11 cellular contexts compared by ENCODE assay signal in genomic region chr7:50321678-50322077, GRCh38. TPM values are rescaled to one million over a fixed set of nuclear protein-coding genes. Genes with fewer than 3 reads are reported as not detected.
DNase-seq lines count a peak whose midpoint lies in the region; ATAC-seq and TF ChIP-seq lines count a peak whose summit lies in the region.
"Had no signal": no experiment of that assay in that cellular context is flagged by ENCODE, and none has a peak within 500 bp of the region (broad histone marks: within the 10 kb centered on the region; RNA-seq: fewer than 3 reads in every experiment).

No MANE protein-coding gene starts in this region.

- peak overlapping the region; percentile 18 to 26 for H3K4me3 ChIP-seq in CD4-positive, alpha-beta memory T cell (ENCODE audit: low read length in 2 of 2)
- no peak overlapping the region for H3K4me3 ChIP-seq in Loucy (ENCODE audit: low read length, poor library complexity, severe bottlenecking)
- no peak overlapping the region for H3K4me3 ChIP-seq in mucosa of descending colon
- H3K4me3 ChIP-seq in SK-N-SH (ENCODE audit: low read depth in 2 of 2, low read length in 1 of 2): no peak overlapping the region
- H3K4me3 ChIP-seq: gastrocnemius medialis, sigmoid colon had no signal

- TF ChIP-seq EP300 in SK-N-SH (IDR thresholded peaks at IDR 0.05; ENCODE audit: borderline replicate concordance in 1 of 2, low read depth in 1 of 2, low read length in 1 of 2): no peak

- H3K27me3 ChIP-seq in CD4-positive, alpha-beta memory T cell (ENCODE audit: insufficient read depth, low read length): no peaks in the 10 kb centered on the region
- H3K27me3 ChIP-seq in Loucy (ENCODE audit: insufficient read depth, low read length, poor library complexity, severe bottlenecking): no peaks in the 10 kb centered on the region
- H3K27me3 ChIP-seq in SK-N-SH (ENCODE audit: insufficient read depth): no peaks in the 10 kb centered on the region; the same call in 1 of the 2 replicates
- H3K27me3 ChIP-seq: sigmoid colon had no signal

- CTCF ChIA-PET in CD4-positive, alpha-beta memory T cell (lab: Charles Lee; ENCODE audit: partially characterized antibody): interaction anchor here (0.5 to 5.6 kb wide), 9 partner anchors 8 to 116 kb away, joined by 3 to 65 read pairs (median 5); no protein-coding TSS in a partner anchor
- CTCF ChIA-PET in SK-N-SH (lab: Yijun Ruan, JAX): interaction anchor here (0.7 to 1.2 kb wide), 4 partner anchors 15 to 115 kb away, joined by 3 read pairs; no protein-coding TSS in a partner anchor

- peak; percentile 20 for ATAC-seq in mucosa of descending colon
- ATAC-seq: gastrocnemius medialis had no signal

- no peak for TF ChIP-seq RAD21 in SK-N-SH (IDR thresholded peaks at IDR 0.05; ENCODE audit: low read length)

- no peaks in the 10 kb centered on the region for H3K9me3 ChIP-seq in CD4-positive, alpha-beta memory T cell (ENCODE audit: control insufficient read depth in 1 of 2, low read length in 2 of 2)
- H3K9me3 ChIP-seq in Loucy (ENCODE audit: insufficient read depth, low read depth, low read length) (no peaks in the 10 kb centered on the region), mucosa of descending colon (no peaks in the 10 kb centered on the region), SK-N-SH (no peaks in the 10 kb centered on the region)
- H3K9me3 ChIP-seq: gastrocnemius medialis, sigmoid colon had no signal

- H3K9ac ChIP-seq in Loucy (ENCODE audit: low read depth, low read length, poor library complexity, severe bottlenecking): no peak overlapping the region
- H3K9ac ChIP-seq in SK-N-SH: no peak overlapping the region

- TF ChIP-seq CTCF in Loucy (conservative IDR thresholded peaks at IDR 0.05; ENCODE audit: low read length) (no peak), mucosa of descending colon (IDR thresholded peaks at IDR 0.05) (no peak), SK-N-SH (IDR thresholded peaks at IDR 0.05) (no peak)

- DNase-seq in CD4-positive, alpha-beta memory T cell: peak; percentile 68 to 89 (median 75)
- DNase-seq in activated T-helper 1 cell treated with anti-CD3 and anti-CD28 coated beads, Interleukin-12 subunit alpha, Interleukin-12 subunit beta, Interleukin-2, Interleukin-4 antibody, amounts not matched to agents 30 ng/mL and 10 ng/mL and 1 ng/mL, durations not matched to agents 14 hours and 24 hours and 36 hours (ENCODE audit: low spot score): no peak
- DNase-seq in mucosa of descending colon: no peak
- DNase-seq in DMS53 (lab: John Stamatoyannopoulos, UW): no peak
- DNase-seq in SK-N-SH: no peak
- no peak for DNase-seq in COLO829 (ENCODE audit: low spot score)
- DNase-seq in islet precursor cell: no peak
- DNase-seq: gastrocnemius medialis, sigmoid colon had no signal

- peaks cover 70 to 100% (median 88%) of the 10 kb centered on the region in 4 donors for H3K4me1 Mint-ChIP-seq in CD4-positive, alpha-beta memory T cell
- peaks cover 96% of the 10 kb centered on the region for H3K4me1 Mint-ChIP-seq in activated T-helper 1 cell treated with anti-CD3 and anti-CD28 coated beads, Interleukin-12 subunit alpha, Interleukin-12 subunit beta, Interleukin-2, Interleukin-4 antibody, amounts not matched to agents 30 ng/mL and 10 ng/mL and 1 ng/mL, durations not matched to agents 14 hours and 24 hours and 36 hours (ENCODE audit: low read depth)
- H3K4me1 Mint-ChIP-seq: nephron had no signal

- H3K27ac ChIP-seq in CD4-positive, alpha-beta memory T cell (ENCODE audit: low read depth, low read length): peak overlapping the region; percentile 90
- H3K27ac ChIP-seq in SK-N-SH (ENCODE audit: low read depth in 2 of 2, low read length in 1 of 2): no peak overlapping the region
- H3K27ac ChIP-seq: gastrocnemius medialis, sigmoid colon had no signal

- peak overlapping the region; percentile 71 to 87 (median 80) for H3K4me3 Mint-ChIP-seq in CD4-positive, alpha-beta memory T cell
- peak overlapping the region; percentile 78 for H3K4me3 Mint-ChIP-seq in activated T-helper 1 cell treated with anti-CD3 and anti-CD28 coated beads, Interleukin-12 subunit alpha, Interleukin-12 subunit beta, Interleukin-2, Interleukin-4 antibody, amounts not matched to agents 30 ng/mL and 10 ng/mL and 1 ng/mL, durations not matched to agents 14 hours and 24 hours and 36 hours
- H3K4me3 Mint-ChIP-seq: nephron had no signal

- no peaks in the 10 kb centered on the region for H3K27me3 Mint-ChIP-seq in CD4-positive, alpha-beta memory T cell
- H3K27me3 Mint-ChIP-seq in activated T-helper 1 cell treated with anti-CD3 and anti-CD28 coated beads, Interleukin-12 subunit alpha, Interleukin-12 subunit beta, Interleukin-2, Interleukin-4 antibody, amounts not matched to agents 30 ng/mL and 10 ng/mL and 1 ng/mL, durations not matched to agents 14 hours and 24 hours and 36 hours (ENCODE audit: insufficient read depth): no peaks in the 10 kb centered on the region

- peaks cover 49% of the 10 kb centered on the region for H3K36me3 ChIP-seq in CD4-positive, alpha-beta memory T cell (ENCODE audit: insufficient read depth, low read length)
- H3K36me3 ChIP-seq in Loucy (ENCODE audit: insufficient read depth, low read length) (peaks cover 77% of the 10 kb centered on the region), mucosa of descending colon (ENCODE audit: low read depth) (no peaks in the 10 kb centered on the region), SK-N-SH (replicated peaks in 1 of 2; ENCODE audit: control insufficient read depth in 1 of 2, insufficient read depth in 2 of 2, low read length in 1 of 2) (no peaks in the 10 kb centered on the region)
- H3K36me3 ChIP-seq: gastrocnemius medialis, sigmoid colon had no signal

- intact Hi-C loops in CD4-positive, alpha-beta memory T cell (cut with micrococcal nuclease): loop anchor here (1.0 kb wide), 1 partner anchor 10 kb away; no protein-coding TSS in a partner anchor
- intact Hi-C loops in activated T-helper 1 cell treated with anti-CD3 and anti-CD28 coated beads, Interleukin-12 subunit alpha, Interleukin-12 subunit beta, Interleukin-2, Interleukin-4 antibody, amounts not matched to agents 30 ng/mL and 10 ng/mL and 1 ng/mL, durations not matched to agents 14 hours and 24 hours and 36 hours (cut with micrococcal nuclease): loop anchor here (1.0 to 2.0 kb wide), 3 partner anchors 9 to 15 kb away; no protein-coding TSS in a partner anchor
- intact Hi-C loops in mucosa of descending colon (cut with DNase I, micrococcal nuclease): no loop called here

- H3K36me3 Mint-ChIP-seq in CD4-positive, alpha-beta memory T cell: peaks cover 65 to 83% of the 10 kb centered on the region in 2 donors
- peaks cover 74% of the 10 kb centered on the region for H3K36me3 Mint-ChIP-seq in activated T-helper 1 cell treated with anti-CD3 and anti-CD28 coated beads, Interleukin-12 subunit alpha, Interleukin-12 subunit beta, Interleukin-2, Interleukin-4 antibody, amounts not matched to agents 30 ng/mL and 10 ng/mL and 1 ng/mL, durations not matched to agents 14 hours and 24 hours and 36 hours (ENCODE audit: low read depth)

- POLR2A ChIA-PET in CD4-positive, alpha-beta memory T cell (lab: Charles Lee; ENCODE audit: partially characterized antibody): interaction anchor here (0.5 to 32.3 kb wide), 8 partner anchors 1 to 172 kb away, joined by 3 to 2673 read pairs (median 344); partner anchors contain the start of gene IKZF1
- POLR2A ChIA-PET in SK-N-SH (lab: Yijun Ruan, JAX): no interaction called here

- H3K9me2 ChIP-seq in Loucy (replicated peaks; ENCODE audit: low read depth, low read length) (no peaks in the 10 kb centered on the region), SK-N-SH (no peaks in the 10 kb centered on the region)

- peaks cover 7% of the 10 kb centered on the region for H4K20me1 ChIP-seq in Loucy (ENCODE audit: insufficient read depth, low read length, poor library complexity, severe bottlenecking)
- H4K20me1 ChIP-seq in SK-N-SH (ENCODE audit: insufficient read depth): no peaks in the 10 kb centered on the region

- H3K4me1 ChIP-seq in CD4-positive, alpha-beta memory T cell (ENCODE audit: insufficient read depth, low read length): peaks cover 99% of the 10 kb centered on the region
- H3K4me1 ChIP-seq in Loucy (ENCODE audit: insufficient read depth, low read length, poor library complexity, severe bottlenecking): peaks cover 29% of the 10 kb centered on the region
- no peaks in the 10 kb centered on the region for H3K4me1 ChIP-seq in mucosa of descending colon (ENCODE audit: low read depth)
- no peaks in the 10 kb centered on the region for H3K4me1 ChIP-seq in SK-N-SH (ENCODE audit: control insufficient read depth in 1 of 2, insufficient read depth in 2 of 2, low read depth in 1 of 2, low read length in 1 of 2)
- H3K4me1 ChIP-seq: gastrocnemius medialis, sigmoid colon had no signal

- H2AFZ ChIP-seq in Loucy (ENCODE audit: low read length) (no peak overlapping the region), SK-N-SH (ENCODE audit: low read depth) (no peak overlapping the region)

- no peaks in the 10 kb centered on the region for H3K9me3 Mint-ChIP-seq in CD4-positive, alpha-beta memory T cell
- no peaks in the 10 kb centered on the region for H3K9me3 Mint-ChIP-seq in activated T-helper 1 cell treated with anti-CD3 and anti-CD28 coated beads, Interleukin-12 subunit alpha, Interleukin-12 subunit beta, Interleukin-2, Interleukin-4 antibody, amounts not matched to agents 30 ng/mL and 10 ng/mL and 1 ng/mL, durations not matched to agents 14 hours and 24 hours and 36 hours
- H3K9me3 Mint-ChIP-seq: nephron had no signal

- peak overlapping the region; percentile 9 for H3K4me2 ChIP-seq in Loucy (ENCODE audit: low read depth, low read length, poor library complexity, severe bottlenecking)
- H3K4me2 ChIP-seq in SK-N-SH: no peak overlapping the region

- H3K79me2 ChIP-seq in Loucy (ENCODE audit: insufficient read depth, low read length): peaks cover 99% of the 10 kb centered on the region
- no peaks in the 10 kb centered on the region for H3K79me2 ChIP-seq in SK-N-SH (ENCODE audit: insufficient read depth)

- H3K27ac Mint-ChIP-seq in CD4-positive, alpha-beta memory T cell: peak overlapping the region in 6 of 7 donors; percentile 90 to 98 (median 95)
- H3K27ac Mint-ChIP-seq in activated T-helper 1 cell treated with anti-CD3 and anti-CD28 coated beads, Interleukin-12 subunit alpha, Interleukin-12 subunit beta, Interleukin-2, Interleukin-4 antibody, amounts not matched to agents 30 ng/mL and 10 ng/mL and 1 ng/mL, durations not matched to agents 14 hours and 24 hours and 36 hours: peak overlapping the region; percentile 79
- H3K27ac Mint-ChIP-seq: nephron had no signal

- H3F3A ChIP-seq in Loucy (ENCODE audit: low read depth) (no peaks in the 10 kb centered on the region), SK-N-SH (replicated peaks; ENCODE audit: insufficient read depth) (no peaks in the 10 kb centered on the region)

- 45% methylated on average over 5 of the region's 5 CpGs for whole genome bisulfite sequencing in SK-N-SH (ENCODE audit: low lambda C conversion rate)

RNA-seq across cellular contexts. Expression of gene IKZF1, which starts 17.2 kb away (rescaled TPM):
- 100 to 1,000 TPM; 474 to 479 TPM for total RNA-seq in CD4-positive, alpha-beta memory T cell
- 100 to 1,000 TPM; 116 to 288 TPM for polyA plus RNA-seq in CD4-positive, alpha-beta memory T cell
- total RNA-seq in activated T-helper 1 cell treated with anti-CD3 and anti-CD28 coated beads, Interleukin-12 subunit alpha, Interleukin-12 subunit beta, Interleukin-2, Interleukin-4 antibody, amounts not matched to agents 30 ng/mL and 10 ng/mL and 1 ng/mL, durations not matched to agents 14 hours and 24 hours and 36 hours: 324 and 329 TPM in 2 replicates
- total RNA-seq in mucosa of descending colon: 10 to 100 TPM in 1 of 3 donors, 1 to 10 TPM in 2; 7.8 to 14.9 (median 8.8) TPM
- polyA plus RNA-seq in SK-N-SH (2012; rRNA removed): not detected in 2 replicates
- not detected in 2 replicates for polyA plus RNA-seq in SK-N-SH (2012; cell fraction: cytosol; rRNA removed)
- not detected in 2 replicates for polyA plus RNA-seq in SK-N-SH (2012; cell fraction: nucleus; rRNA removed)

Comparison
In these comparisons a context has a peak if more than half of its experiments do, and no peak if none do; other contexts are left out.
1. DNase-seq: peak in CD4-positive, alpha-beta memory T cell (5 of 5); none in activated T-helper 1 cell treated with anti-CD3 and anti-CD28 coated beads, Interleukin-12 subunit alpha, Interleukin-12 subunit beta, Interleukin-2, Interleukin-4 antibody, amounts not matched to agents 30 ng/mL and 10 ng/mL and 1 ng/mL, durations not matched to agents 14 hours and 24 hours and 36 hours (single experiment), mucosa of descending colon (0 of 3), DMS53 (single experiment), SK-N-SH (single experiment), COLO829 (single experiment) and islet precursor cell (single experiment).
2. H3K4me3 ChIP-seq: peak in CD4-positive, alpha-beta memory T cell (2 of 2); none in Loucy (single experiment), mucosa of descending colon (single experiment) and SK-N-SH (0 of 2).
3. RNA of gene IKZF1, which starts 17.2 kb away (total RNA-seq): 474 to 479 TPM in CD4-positive, alpha-beta memory T cell and 324 to 329 TPM in activated T-helper 1 cell treated with anti-CD3 and anti-CD28 coated beads, Interleukin-12 subunit alpha, Interleukin-12 subunit beta, Interleukin-2, Interleukin-4 antibody, amounts not matched to agents 30 ng/mL and 10 ng/mL and 1 ng/mL, durations not matched to agents 14 hours and 24 hours and 36 hours; 7.8 to 14.9 TPM in mucosa of descending colon; every median in the first group is over 10 times any median in the second.
4. intact Hi-C loops: an anchor here in CD4-positive, alpha-beta memory T cell (1.0 kb wide) and activated T-helper 1 cell treated with anti-CD3 and anti-CD28 coated beads, Interleukin-12 subunit alpha, Interleukin-12 subunit beta, Interleukin-2, Interleukin-4 antibody, amounts not matched to agents 30 ng/mL and 10 ng/mL and 1 ng/mL, durations not matched to agents 14 hours and 24 hours and 36 hours (1.0 to 2.0 kb wide); none called in mucosa of descending colon.